ENCODE assay signal across 8 cellular contexts in genomic region chr14:105167303-105168092, GRCh38. TPM values are rescaled to one million over a fixed set of nuclear protein-coding genes. Genes with fewer than 3 reads are reported as not detected.
DNase-seq lines count a peak whose midpoint lies in the region; ATAC-seq and TF ChIP-seq lines count a peak whose summit lies in the region.

No MANE protein-coding gene starts in this region.

- 2 to 4% methylated on average over 34 to 43 of the region's 116 CpGs for WGBS in thyroid gland, 2 donors

- H3K4me3 Mint-ChIP-seq in activated T-cell treated with anti-CD3 and anti-CD28 coated beads, Interleukin-2, amount 50 U/mL, for 4 hours, result peak overlapping the region; percentile 59
- peak overlapping the region in 3 of 8 donors; percentile 46 to 74 (median 71) for H3K4me3 Mint-ChIP-seq in CD4-positive, alpha-beta memory T cell

- peak overlapping the region; percentile 76 for H3K27ac ChIP-seq in VCaP
- H3K27ac ChIP-seq in iPS-18a (ENCODE audit: low read length), result no peak overlapping the region
- no peak overlapping the region for H3K27ac ChIP-seq in thyroid gland
- H3K27ac ChIP-seq in CD4-positive, alpha-beta memory T cell (ENCODE audit: low read depth, low read length), result no peak overlapping the region

- no peaks in the 10 kb centered on the region for H3K9me3 Mint-ChIP-seq in activated T-cell treated with anti-CD3 and anti-CD28 coated beads, Interleukin-2, amount 50 U/mL, for 4 hours
- peaks cover 0 to 2% (median 0%) of the 10 kb centered on the region in 8 donors for H3K9me3 Mint-ChIP-seq in CD4-positive, alpha-beta memory T cell

- peaks cover 15% of the 10 kb centered on the region for H3K27me3 Mint-ChIP-seq in activated T-cell treated with anti-CD3 and anti-CD28 coated beads, Interleukin-2, amount 50 U/mL, for 4 hours (ENCODE audit: low read depth)
- H3K27me3 Mint-ChIP-seq in CD4-positive, alpha-beta memory T cell, result peaks cover 6 to 7% of the 10 kb centered on the region in 2 donors

- no peaks in the 10 kb centered on the region for H3K36me3 Mint-ChIP-seq in activated T-cell treated with anti-CD3 and anti-CD28 coated beads, Interleukin-2, amount 50 U/mL, for 4 hours (ENCODE audit: insufficient read depth)
- no peaks in the 10 kb centered on the region for H3K36me3 Mint-ChIP-seq in CD4-positive, alpha-beta memory T cell

- no peak for TF ChIP-seq POLR2A in thyroid gland (IDR thresholded peaks at IDR 0.05)

- no peak overlapping the region for H3K27ac Mint-ChIP-seq in CD4-positive, alpha-beta memory T cell

- H3K36me3 ChIP-seq in iPS-18a (ENCODE audit: control insufficient read depth, low read depth, low read length) (no peaks in the 10 kb centered on the region), thyroid gland (no peaks in the 10 kb centered on the region)
- H3K36me3 ChIP-seq in CD4-positive, alpha-beta memory T cell (ENCODE audit: insufficient read depth, low read length), result no peaks in the 10 kb centered on the region

- H3K9ac ChIP-seq in iPS-18a (ENCODE audit: low read length), result no peak overlapping the region

- H3K27me3 ChIP-seq in iPS-18a (ENCODE audit: control insufficient read depth, insufficient read depth, low read length) (peaks cover 29% of the 10 kb centered on the region), thyroid gland (no peaks in the 10 kb centered on the region)
- H3K27me3 ChIP-seq in CD4-positive, alpha-beta memory T cell (ENCODE audit: insufficient read depth, low read length), result peaks cover 4% of the 10 kb centered on the region

- H3K4me1 Mint-ChIP-seq in activated T-cell treated with anti-CD3 and anti-CD28 coated beads, Interleukin-2, amount 50 U/mL, for 4 hours (ENCODE audit: low read depth), result peaks cover 10% of the 10 kb centered on the region
- peaks cover 4 to 20% (median 10%) of the 10 kb centered on the region in 4 donors for H3K4me1 Mint-ChIP-seq in CD4-positive, alpha-beta memory T cell

- intact Hi-C loops in thyroid gland (cut with DNase I), result no loop called here
- intact Hi-C loops in CD4-positive, alpha-beta memory T cell (cut with micrococcal nuclease), result no loop called here

- H3K4me1 ChIP-seq in iPS-18a (ENCODE audit: control insufficient read depth, low read depth, low read length), result peaks cover 9% of the 10 kb centered on the region
- peaks cover 3 to 29% of the 10 kb centered on the region in 2 donors for H3K4me1 ChIP-seq in thyroid gland
- peaks cover 26% of the 10 kb centered on the region for H3K4me1 ChIP-seq in CD4-positive, alpha-beta memory T cell (ENCODE audit: insufficient read depth, low read length)

- POLR2A ChIA-PET in CD4-positive, alpha-beta memory T cell (lab: Charles Lee; ENCODE audit: partially characterized antibody), result no interaction called here

- H3K4me3 ChIP-seq in iPS-18a (ENCODE audit: low read length) (peak overlapping the region; percentile 43), thyroid gland (replicated peaks in 1 of 3) (peak overlapping the region in 1 of 3 donors; percentile 46)
- peak overlapping the region in 1 of 2 donors; percentile 35 for H3K4me3 ChIP-seq in CD4-positive, alpha-beta memory T cell (ENCODE audit: low read length in 2 of 2)

- CTCF ChIA-PET in CD4-positive, alpha-beta memory T cell (lab: Charles Lee; ENCODE audit: partially characterized antibody), result interaction anchor here (1.0 kb wide), 1 partner anchor 15 kb away, joined by 3 read pairs; no protein-coding TSS in a partner anchor

- no peak for DNase-seq in activated T-cell treated with anti-CD3 and anti-CD28 coated beads, Interleukin-2, amount 50 U/mL, for 4 hours
- no peak for DNase-seq in activated T-cell treated with anti-CD3 and anti-CD28 coated beads, Interleukin-2, amount 50 U/mL, for 48 hours
- DNase-seq in thyroid gland (peak; percentile 15 to 27), NK-92 (lab: John Stamatoyannopoulos, UW; ENCODE audit: unreplicated experiment) (no peak)
- no peak for DNase-seq in CD4-positive, alpha-beta memory T cell

- ATAC-seq in activated T-cell treated with anti-CD3 and anti-CD28 coated beads, Interleukin-2, amount 50 U/mL, for 4 hours, result peak; percentile 8 to 11
- no peak for ATAC-seq in HG03442 (IDR thresholded peaks at IDR 0.05; ENCODE audit: unreplicated experiment)

- TF ChIP-seq CTCF in VCaP (conservative IDR thresholded peaks at IDR 0.05) (peak; percentile 72), thyroid gland (IDR thresholded peaks at IDR 0.05) (peak in 2 of 6 experiments; percentile 2 to 14)

- H3K9me3 ChIP-seq in iPS-18a (ENCODE audit: control insufficient read depth, low read depth, low read length), result no peaks in the 10 kb centered on the region
- H3K9me3 ChIP-seq in thyroid gland, result no peaks in the 10 kb centered on the region
- no peaks in the 10 kb centered on the region for H3K9me3 ChIP-seq in CD4-positive, alpha-beta memory T cell (ENCODE audit: control insufficient read depth in 1 of 2, low read length in 2 of 2)

RNA-seq across cellular contexts. Expression of gene JAG2, which starts 1.1 kb away (rescaled TPM):
- 1 to 10 TPM; 2.9 to 5.4 (median 5.2) TPM for total RNA-seq in activated T-cell treated with anti-CD3 and anti-CD28 coated beads, Interleukin-2, amount 50 U/mL, for 4 hours
- 10 to 100 TPM in 1 of 4 donors, 1 to 10 TPM in 3; 3.9 to 10.7 (median 5.2) TPM for total RNA-seq in thyroid gland
- total RNA-seq in CD4-positive, alpha-beta memory T cell, result under 1 TPM; 0.29 to 0.80 TPM
- polyA plus RNA-seq in CD4-positive, alpha-beta memory T cell, result not detected

RNA-seq across cellular contexts. Expression of gene NUDT14, which starts 13.6 kb away (rescaled TPM):
- total RNA-seq in activated T-cell treated with anti-CD3 and anti-CD28 coated beads, Interleukin-2, amount 50 U/mL, for 4 hours, result 1 to 10 TPM; 5.2 to 7.0 (median 5.7) TPM
- total RNA-seq in thyroid gland, result 10 to 100 TPM; 15.2 to 29.1 (median 20.1) TPM
- 10 to 100 TPM; 17.4 to 18.0 TPM for total RNA-seq in CD4-positive, alpha-beta memory T cell
- 10 to 100 TPM; 10.5 to 20.2 TPM for polyA plus RNA-seq in CD4-positive, alpha-beta memory T cell

Comparison
In these comparisons a context has a peak if more than half of its experiments do, and no peak if none do; other contexts are left out.
1. DNase-seq: peak in thyroid gland (2 of 2); none in activated T-cell treated with anti-CD3 and anti-CD28 coated beads, Interleukin-2, amount 50 U/mL, for 4 hours (single experiment), activated T-cell treated with anti-CD3 and anti-CD28 coated beads, Interleukin-2, amount 50 U/mL, for 48 hours (0 of 2), NK-92 (single experiment) and CD4-positive, alpha-beta memory T cell (0 of 5).